1 cellular context compared by ENCODE assay signal in the genomic region with DNA sequence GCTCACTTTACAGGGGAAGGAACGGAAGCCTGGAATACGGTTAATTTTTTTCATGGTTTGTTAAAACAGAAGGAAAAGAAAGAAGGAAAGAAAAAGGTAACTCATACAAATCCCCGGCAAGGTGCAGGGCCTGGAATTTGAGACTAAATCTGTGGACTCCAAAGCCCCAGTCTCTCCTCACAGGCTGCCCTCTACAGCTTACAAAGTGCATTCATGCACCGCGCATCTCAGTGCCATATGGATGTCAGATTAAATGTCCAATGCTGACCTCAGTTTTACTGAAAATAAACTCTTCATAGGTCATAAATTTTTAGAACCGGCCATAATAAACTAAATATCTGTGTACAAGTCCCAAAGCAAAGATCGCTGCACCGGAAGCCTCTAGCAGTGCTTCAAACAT.
TF ChIP-seq lines count a peak whose summit lies in the region.

No MANE protein-coding gene starts in this region.

TF ChIP-seq in HepG2, 621 proteins besides CTCF, POLR2A, EP300 and RAD21:
- TF ChIP-seq ZMAT3 (CRISPR knock-in tag; conservative IDR thresholded peaks at IDR 0.05) (no peak), SRSF4 (IDR thresholded peaks at IDR 0.05; ENCODE audit: low read depth, low read length, poor library complexity, severe bottlenecking) (no peak), ZNF598 (CRISPR knock-in tag; IDR thresholded peaks at IDR 0.05; ENCODE audit: borderline replicate concordance) (no peak), RFX5 (IDR thresholded peaks at IDR 0.05; ENCODE audit: low read depth, low read length) (no peak), HMG20A (CRISPR knock-in tag; IDR thresholded peaks at IDR 0.05; ENCODE audit: borderline replicate concordance) (no peak), AHR (CRISPR knock-in tag; IDR thresholded peaks at IDR 0.05) (no peak), KDM1A (CRISPR knock-in tag; IDR thresholded peaks at IDR 0.05) (no peak), PTBP1 (IDR thresholded peaks at IDR 0.05; ENCODE audit: low read depth, low read length, poor library complexity, severe bottlenecking) (no peak), POLR2AphosphoS2 (IDR thresholded peaks at IDR 0.05; ENCODE audit: low read depth, low read length) (no peak), RFX1 (IDR thresholded peaks at IDR 0.05) (no peak), DMAP1 (CRISPR knock-in tag; IDR thresholded peaks at IDR 0.05) (no peak), ZNF746 (CRISPR knock-in tag; IDR thresholded peaks at IDR 0.05) (no peak), POLR2AphosphoS5 (IDR thresholded peaks at IDR 0.05; ENCODE audit: low read depth, low read length) (no peak)
- TF ChIP-seq, protein P1, sequence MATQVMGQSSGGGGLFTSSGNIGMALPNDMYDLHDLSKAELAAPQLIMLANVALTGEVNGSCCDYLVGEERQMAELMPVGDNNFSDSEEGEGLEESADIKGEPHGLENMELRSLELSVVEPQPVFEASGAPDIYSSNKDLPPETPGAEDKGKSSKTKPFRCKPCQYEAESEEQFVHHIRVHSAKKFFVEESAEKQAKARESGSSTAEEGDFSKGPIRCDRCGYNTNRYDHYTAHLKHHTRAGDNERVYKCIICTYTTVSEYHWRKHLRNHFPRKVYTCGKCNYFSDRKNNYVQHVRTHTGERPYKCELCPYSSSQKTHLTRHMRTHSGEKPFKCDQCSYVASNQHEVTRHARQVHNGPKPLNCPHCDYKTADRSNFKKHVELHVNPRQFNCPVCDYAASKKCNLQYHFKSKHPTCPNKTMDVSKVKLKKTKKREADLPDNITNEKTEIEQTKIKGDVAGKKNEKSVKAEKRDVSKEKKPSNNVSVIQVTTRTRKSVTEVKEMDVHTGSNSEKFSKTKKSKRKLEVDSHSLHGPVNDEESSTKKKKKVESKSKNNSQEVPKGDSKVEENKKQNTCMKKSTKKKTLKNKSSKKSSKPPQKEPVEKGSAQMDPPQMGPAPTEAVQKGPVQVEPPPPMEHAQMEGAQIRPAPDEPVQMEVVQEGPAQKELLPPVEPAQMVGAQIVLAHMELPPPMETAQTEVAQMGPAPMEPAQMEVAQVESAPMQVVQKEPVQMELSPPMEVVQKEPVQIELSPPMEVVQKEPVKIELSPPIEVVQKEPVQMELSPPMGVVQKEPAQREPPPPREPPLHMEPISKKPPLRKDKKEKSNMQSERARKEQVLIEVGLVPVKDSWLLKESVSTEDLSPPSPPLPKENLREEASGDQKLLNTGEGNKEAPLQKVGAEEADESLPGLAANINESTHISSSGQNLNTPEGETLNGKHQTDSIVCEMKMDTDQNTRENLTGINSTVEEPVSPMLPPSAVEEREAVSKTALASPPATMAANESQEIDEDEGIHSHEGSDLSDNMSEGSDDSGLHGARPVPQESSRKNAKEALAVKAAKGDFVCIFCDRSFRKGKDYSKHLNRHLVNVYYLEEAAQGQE (IDR thresholded peaks at IDR 0.05; ENCODE audit: borderline replicate concordance in 1 of 2, low read depth in 1 of 2, low read length in 2 of 2): no peak
- TF ChIP-seq, protein P2, sequence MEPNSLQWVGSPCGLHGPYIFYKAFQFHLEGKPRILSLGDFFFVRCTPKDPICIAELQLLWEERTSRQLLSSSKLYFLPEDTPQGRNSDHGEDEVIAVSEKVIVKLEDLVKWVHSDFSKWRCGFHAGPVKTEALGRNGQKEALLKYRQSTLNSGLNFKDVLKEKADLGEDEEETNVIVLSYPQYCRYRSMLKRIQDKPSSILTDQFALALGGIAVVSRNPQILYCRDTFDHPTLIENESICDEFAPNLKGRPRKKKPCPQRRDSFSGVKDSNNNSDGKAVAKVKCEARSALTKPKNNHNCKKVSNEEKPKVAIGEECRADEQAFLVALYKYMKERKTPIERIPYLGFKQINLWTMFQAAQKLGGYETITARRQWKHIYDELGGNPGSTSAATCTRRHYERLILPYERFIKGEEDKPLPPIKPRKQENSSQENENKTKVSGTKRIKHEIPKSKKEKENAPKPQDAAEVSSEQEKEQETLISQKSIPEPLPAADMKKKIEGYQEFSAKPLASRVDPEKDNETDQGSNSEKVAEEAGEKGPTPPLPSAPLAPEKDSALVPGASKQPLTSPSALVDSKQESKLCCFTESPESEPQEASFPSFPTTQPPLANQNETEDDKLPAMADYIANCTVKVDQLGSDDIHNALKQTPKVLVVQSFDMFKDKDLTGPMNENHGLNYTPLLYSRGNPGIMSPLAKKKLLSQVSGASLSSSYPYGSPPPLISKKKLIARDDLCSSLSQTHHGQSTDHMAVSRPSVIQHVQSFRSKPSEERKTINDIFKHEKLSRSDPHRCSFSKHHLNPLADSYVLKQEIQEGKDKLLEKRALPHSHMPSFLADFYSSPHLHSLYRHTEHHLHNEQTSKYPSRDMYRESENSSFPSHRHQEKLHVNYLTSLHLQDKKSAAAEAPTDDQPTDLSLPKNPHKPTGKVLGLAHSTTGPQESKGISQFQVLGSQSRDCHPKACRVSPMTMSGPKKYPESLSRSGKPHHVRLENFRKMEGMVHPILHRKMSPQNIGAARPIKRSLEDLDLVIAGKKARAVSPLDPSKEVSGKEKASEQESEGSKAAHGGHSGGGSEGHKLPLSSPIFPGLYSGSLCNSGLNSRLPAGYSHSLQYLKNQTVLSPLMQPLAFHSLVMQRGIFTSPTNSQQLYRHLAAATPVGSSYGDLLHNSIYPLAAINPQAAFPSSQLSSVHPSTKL (CRISPR knock-in tag; IDR thresholded peaks at IDR 0.05): no peak
- TF ChIP-seq, protein P3, sequence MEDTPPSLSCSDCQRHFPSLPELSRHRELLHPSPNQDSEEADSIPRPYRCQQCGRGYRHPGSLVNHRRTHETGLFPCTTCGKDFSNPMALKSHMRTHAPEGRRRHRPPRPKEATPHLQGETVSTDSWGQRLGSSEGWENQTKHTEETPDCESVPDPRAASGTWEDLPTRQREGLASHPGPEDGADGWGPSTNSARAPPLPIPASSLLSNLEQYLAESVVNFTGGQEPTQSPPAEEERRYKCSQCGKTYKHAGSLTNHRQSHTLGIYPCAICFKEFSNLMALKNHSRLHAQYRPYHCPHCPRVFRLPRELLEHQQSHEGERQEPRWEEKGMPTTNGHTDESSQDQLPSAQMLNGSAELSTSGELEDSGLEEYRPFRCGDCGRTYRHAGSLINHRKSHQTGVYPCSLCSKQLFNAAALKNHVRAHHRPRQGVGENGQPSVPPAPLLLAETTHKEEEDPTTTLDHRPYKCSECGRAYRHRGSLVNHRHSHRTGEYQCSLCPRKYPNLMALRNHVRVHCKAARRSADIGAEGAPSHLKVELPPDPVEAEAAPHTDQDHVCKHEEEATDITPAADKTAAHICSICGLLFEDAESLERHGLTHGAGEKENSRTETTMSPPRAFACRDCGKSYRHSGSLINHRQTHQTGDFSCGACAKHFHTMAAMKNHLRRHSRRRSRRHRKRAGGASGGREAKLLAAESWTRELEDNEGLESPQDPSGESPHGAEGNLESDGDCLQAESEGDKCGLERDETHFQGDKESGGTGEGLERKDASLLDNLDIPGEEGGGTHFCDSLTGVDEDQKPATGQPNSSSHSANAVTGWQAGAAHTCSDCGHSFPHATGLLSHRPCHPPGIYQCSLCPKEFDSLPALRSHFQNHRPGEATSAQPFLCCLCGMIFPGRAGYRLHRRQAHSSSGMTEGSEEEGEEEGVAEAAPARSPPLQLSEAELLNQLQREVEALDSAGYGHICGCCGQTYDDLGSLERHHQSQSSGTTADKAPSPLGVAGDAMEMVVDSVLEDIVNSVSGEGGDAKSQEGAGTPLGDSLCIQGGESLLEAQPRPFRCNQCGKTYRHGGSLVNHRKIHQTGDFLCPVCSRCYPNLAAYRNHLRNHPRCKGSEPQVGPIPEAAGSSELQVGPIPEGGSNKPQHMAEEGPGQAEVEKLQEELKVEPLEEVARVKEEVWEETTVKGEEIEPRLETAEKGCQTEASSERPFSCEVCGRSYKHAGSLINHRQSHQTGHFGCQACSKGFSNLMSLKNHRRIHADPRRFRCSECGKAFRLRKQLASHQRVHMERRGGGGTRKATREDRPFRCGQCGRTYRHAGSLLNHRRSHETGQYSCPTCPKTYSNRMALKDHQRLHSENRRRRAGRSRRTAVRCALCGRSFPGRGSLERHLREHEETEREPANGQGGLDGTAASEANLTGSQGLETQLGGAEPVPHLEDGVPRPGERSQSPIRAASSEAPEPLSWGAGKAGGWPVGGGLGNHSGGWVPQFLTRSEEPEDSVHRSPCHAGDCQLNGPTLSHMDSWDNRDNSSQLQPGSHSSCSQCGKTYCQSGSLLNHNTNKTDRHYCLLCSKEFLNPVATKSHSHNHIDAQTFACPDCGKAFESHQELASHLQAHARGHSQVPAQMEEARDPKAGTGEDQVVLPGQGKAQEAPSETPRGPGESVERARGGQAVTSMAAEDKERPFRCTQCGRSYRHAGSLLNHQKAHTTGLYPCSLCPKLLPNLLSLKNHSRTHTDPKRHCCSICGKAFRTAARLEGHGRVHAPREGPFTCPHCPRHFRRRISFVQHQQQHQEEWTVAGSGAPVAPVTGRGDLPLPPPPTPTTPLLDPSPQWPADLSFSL (CRISPR knock-in tag; IDR thresholded peaks at IDR 0.05): no peak
- TF ChIP-seq, protein P4, sequence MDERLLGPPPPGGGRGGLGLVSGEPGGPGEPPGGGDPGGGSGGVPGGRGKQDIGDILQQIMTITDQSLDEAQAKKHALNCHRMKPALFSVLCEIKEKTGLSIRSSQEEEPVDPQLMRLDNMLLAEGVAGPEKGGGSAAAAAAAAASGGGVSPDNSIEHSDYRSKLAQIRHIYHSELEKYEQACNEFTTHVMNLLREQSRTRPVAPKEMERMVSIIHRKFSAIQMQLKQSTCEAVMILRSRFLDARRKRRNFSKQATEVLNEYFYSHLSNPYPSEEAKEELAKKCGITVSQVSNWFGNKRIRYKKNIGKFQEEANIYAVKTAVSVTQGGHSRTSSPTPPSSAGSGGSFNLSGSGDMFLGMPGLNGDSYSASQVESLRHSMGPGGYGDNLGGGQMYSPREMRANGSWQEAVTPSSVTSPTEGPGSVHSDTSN (CRISPR knock-in tag; IDR thresholded peaks at IDR 0.05): no peak
- TF ChIP-seq, protein P5, sequence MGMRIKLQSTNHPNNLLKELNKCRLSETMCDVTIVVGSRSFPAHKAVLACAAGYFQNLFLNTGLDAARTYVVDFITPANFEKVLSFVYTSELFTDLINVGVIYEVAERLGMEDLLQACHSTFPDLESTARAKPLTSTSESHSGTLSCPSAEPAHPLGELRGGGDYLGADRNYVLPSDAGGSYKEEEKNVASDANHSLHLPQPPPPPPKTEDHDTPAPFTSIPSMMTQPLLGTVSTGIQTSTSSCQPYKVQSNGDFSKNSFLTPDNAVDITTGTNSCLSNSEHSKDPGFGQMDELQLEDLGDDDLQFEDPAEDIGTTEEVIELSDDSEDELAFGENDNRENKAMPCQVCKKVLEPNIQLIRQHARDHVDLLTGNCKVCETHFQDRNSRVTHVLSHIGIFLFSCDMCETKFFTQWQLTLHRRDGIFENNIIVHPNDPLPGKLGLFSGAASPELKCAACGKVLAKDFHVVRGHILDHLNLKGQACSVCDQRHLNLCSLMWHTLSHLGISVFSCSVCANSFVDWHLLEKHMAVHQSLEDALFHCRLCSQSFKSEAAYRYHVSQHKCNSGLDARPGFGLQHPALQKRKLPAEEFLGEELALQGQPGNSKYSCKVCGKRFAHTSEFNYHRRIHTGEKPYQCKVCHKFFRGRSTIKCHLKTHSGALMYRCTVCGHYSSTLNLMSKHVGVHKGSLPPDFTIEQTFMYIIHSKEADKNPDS (CRISPR knock-in tag; IDR thresholded peaks at IDR 0.05): no peak
- TF ChIP-seq, protein P6, sequence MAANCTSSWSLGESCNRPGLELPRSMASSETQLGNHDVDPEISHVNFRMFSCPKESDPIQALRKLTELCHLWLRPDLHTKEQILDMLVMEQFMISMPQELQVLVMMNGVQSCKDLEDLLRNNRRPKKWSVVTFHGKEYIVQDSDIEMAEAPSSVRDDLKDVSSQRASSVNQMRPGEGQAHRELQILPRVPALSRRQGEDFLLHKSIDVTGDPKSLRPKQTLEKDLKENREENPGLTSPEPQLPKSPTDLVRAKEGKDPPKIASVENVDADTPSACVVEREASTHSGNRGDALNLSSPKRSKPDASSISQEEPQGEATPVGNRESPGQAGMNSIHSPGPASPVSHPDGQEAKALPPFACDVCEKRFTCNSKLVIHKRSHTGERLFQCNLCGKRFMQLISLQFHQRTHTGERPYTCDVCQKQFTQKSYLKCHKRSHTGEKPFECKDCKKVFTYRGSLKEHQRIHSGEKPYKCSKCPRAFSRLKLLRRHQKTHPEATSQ (CRISPR knock-in tag; IDR thresholded peaks at IDR 0.05; ENCODE audit: borderline replicate concordance): no peak
